10 cellular contexts compared by ENCODE assay signal in genomic region chr2:237196866-237197618, GRCh38.
DNase-seq lines count a peak whose midpoint lies in the region; ATAC-seq and TF ChIP-seq lines count a peak whose summit lies in the region.
"Had no signal": no experiment of that assay in that cellular context is flagged by ENCODE, and none has a peak within 500 bp of the region (broad histone marks: within the 10 kb centered on the region; RNA-seq: fewer than 3 reads in every experiment).

No MANE protein-coding gene starts in this region.

- H3K4me1 ChIP-seq in adipocyte (ENCODE audit: control insufficient read depth, insufficient read depth, low read length), result peaks cover 41% of the 10 kb centered on the region
- H3K4me1 ChIP-seq in tibial artery, result peaks cover 0 to 25% (median 8%) of the 10 kb centered on the region in 4 donors

- H3K36me3 ChIP-seq in adipocyte (ENCODE audit: control insufficient read depth, insufficient read depth, low read length, severe bottlenecking) (no peaks in the 10 kb centered on the region), tibial artery (no peaks in the 10 kb centered on the region)

- ATAC-seq in GM19467 (IDR thresholded peaks at IDR 0.05; ENCODE audit: unreplicated experiment), result no peak

- H3K9me3 Mint-ChIP-seq in activated CD4-positive, alpha-beta T cell treated with anti-CD3 and anti-CD28 coated beads, Interleukin-2, amount 10 ng/mL, durations not matched to agents 24 days and 14 days, result no peaks in the 10 kb centered on the region
- H3K9me3 Mint-ChIP-seq: T-helper 1 cell treated with Interleukin-12 subunit alpha and Interleukin-12 subunit beta and Interleukin-4 antibody, amounts not matched to agents 30 μg/mL and 1 μg/mL, for 36 hours had no signal

- H3K27me3 ChIP-seq in adipocyte (replicated peaks; ENCODE audit: control insufficient read depth, insufficient read depth, low read length), result no peaks in the 10 kb centered on the region
- H3K27me3 ChIP-seq in tibial artery, result no peaks in the 10 kb centered on the region

- intact Hi-C loops in activated CD4-positive, alpha-beta T cell treated with anti-CD3 and anti-CD28 coated beads, Interleukin-2, amount 10 ng/mL, durations not matched to agents 24 days and 14 days (cut with micrococcal nuclease), result no loop called here
- intact Hi-C loops in tibial artery (cut with DNase I; ENCODE audit: low total_unique reads), result no loop called here

- DNase-seq in COLO829 (ENCODE audit: low spot score) (peak; percentile 58), LHCN-M2 (ENCODE audit: low read depth) (peak; percentile 85), adipocyte (ENCODE audit: low read depth) (peak; percentile 52), kidney tubule cell (ENCODE audit: low spot score) (peak; percentile 32), tibial artery (no peak)
- DNase-seq in activated CD4-positive, alpha-beta T cell treated with anti-CD3 and anti-CD28 coated beads, Interleukin-2, amount 10 ng/mL, durations not matched to agents 24 days and 14 days, result no peak
- DNase-seq in stimulated activated CD8-positive, alpha-beta memory T cell treated with anti-CD3 and anti-CD28 coated beads, Interleukin-4, amount 100 ng/mL, for 48 hours, result no peak
- DNase-seq: NCI-H446 treated with DMSO at 0.1 percent for 48 hours had no signal

- no peak overlapping the region for H3K27ac Mint-ChIP-seq in activated CD4-positive, alpha-beta T cell treated with anti-CD3 and anti-CD28 coated beads, Interleukin-2, amount 10 ng/mL, durations not matched to agents 24 days and 14 days
- H3K27ac Mint-ChIP-seq: T-helper 1 cell treated with Interleukin-12 subunit alpha and Interleukin-12 subunit beta and Interleukin-4 antibody, amounts not matched to agents 30 μg/mL and 1 μg/mL, for 36 hours had no signal

- no peak overlapping the region for H3K4me3 Mint-ChIP-seq in activated CD4-positive, alpha-beta T cell treated with anti-CD3 and anti-CD28 coated beads, Interleukin-2, amount 10 ng/mL, durations not matched to agents 24 days and 14 days
- H3K4me3 Mint-ChIP-seq: T-helper 1 cell treated with Interleukin-12 subunit alpha and Interleukin-12 subunit beta and Interleukin-4 antibody, amounts not matched to agents 30 μg/mL and 1 μg/mL, for 36 hours had no signal

- H3K4me3 ChIP-seq in adipocyte (ENCODE audit: low read length) (no peak overlapping the region), tibial artery (no peak overlapping the region)

- H3K4me1 Mint-ChIP-seq in activated CD4-positive, alpha-beta T cell treated with anti-CD3 and anti-CD28 coated beads, Interleukin-2, amount 10 ng/mL, durations not matched to agents 24 days and 14 days, result no peaks in the 10 kb centered on the region

- no peaks in the 10 kb centered on the region for H3K36me3 Mint-ChIP-seq in activated CD4-positive, alpha-beta T cell treated with anti-CD3 and anti-CD28 coated beads, Interleukin-2, amount 10 ng/mL, durations not matched to agents 24 days and 14 days (ENCODE audit: low read depth)

- H3K9ac ChIP-seq in adipocyte (ENCODE audit: low read length), result peak overlapping the region; percentile 33

- H3K27ac ChIP-seq in tibial artery, result no peak overlapping the region

- H3K27me3 Mint-ChIP-seq in activated CD4-positive, alpha-beta T cell treated with anti-CD3 and anti-CD28 coated beads, Interleukin-2, amount 10 ng/mL, durations not matched to agents 24 days and 14 days, result peaks cover 8% of the 10 kb centered on the region

- no peak for TF ChIP-seq CTCF in tibial artery (IDR thresholded peaks at IDR 0.05)

- H3K9me3 ChIP-seq in adipocyte (ENCODE audit: control insufficient read depth, low read length), result no peaks in the 10 kb centered on the region
- no peaks in the 10 kb centered on the region for H3K9me3 ChIP-seq in tibial artery

Comparison
In these comparisons a context has a peak if more than half of its experiments do, and no peak if none do; other contexts are left out.
1. DNase-seq: peak in COLO829 (single experiment), LHCN-M2 (single experiment), adipocyte (single experiment) and kidney tubule cell (single experiment); none in activated CD4-positive, alpha-beta T cell treated with anti-CD3 and anti-CD28 coated beads, Interleukin-2, amount 10 ng/mL, durations not matched to agents 24 days and 14 days (single experiment), tibial artery (0 of 2) and stimulated activated CD8-positive, alpha-beta memory T cell treated with anti-CD3 and anti-CD28 coated beads, Interleukin-4, amount 100 ng/mL, for 48 hours (single experiment).